Comparison of ENCODE assay signal across 8 cellular contexts in the genomic region with DNA sequence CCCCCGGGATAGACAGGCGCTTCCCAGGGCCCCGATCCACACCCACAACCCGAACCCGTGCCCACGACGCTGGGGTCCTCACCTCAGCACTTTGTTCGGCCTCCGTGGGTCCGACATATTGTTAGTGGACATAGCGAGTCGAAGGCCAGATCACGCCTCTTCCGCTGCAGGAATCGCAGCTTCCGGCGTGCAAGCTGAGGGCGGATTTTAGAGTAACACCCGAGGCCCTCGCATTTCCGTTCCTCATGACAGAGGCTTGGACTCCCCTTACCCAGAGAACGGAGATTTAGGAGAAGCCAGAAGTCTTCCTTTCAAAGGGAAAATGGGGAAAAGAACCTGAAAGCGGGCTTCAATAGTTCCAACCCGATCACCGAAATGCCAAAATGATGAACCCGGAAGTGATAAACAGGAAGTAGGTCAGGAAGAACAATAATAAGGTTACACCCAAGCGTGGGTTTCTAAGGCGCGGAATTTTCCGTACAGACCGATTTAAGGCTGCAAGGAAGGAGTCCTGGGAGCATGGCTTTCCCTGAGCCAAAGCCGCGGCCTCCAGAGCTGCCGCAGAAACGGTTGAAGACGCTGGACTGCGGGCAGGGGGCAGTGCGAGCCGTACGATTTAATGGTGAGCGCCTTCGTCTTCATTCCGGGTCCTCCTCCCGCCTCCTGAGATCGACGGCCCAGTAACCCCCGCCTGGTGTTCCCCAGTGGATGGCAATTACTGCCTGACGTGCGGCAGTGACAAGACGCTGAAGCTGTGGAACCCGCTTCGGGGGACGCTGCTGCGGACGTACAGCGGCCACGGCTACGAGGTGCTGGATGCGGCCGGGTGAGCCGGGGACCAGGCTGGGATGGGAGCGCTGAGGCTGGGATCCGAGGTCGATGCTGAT. TPM values are rescaled to one million over a fixed set of nuclear protein-coding genes. Genes with fewer than 3 reads are reported as not detected.
DNase-seq lines count a peak whose midpoint lies in the region; ATAC-seq, FAIRE-seq and TF ChIP-seq lines count a peak whose summit lies in the region.

No MANE protein-coding gene starts in this region.

- peaks cover 46% of the 10 kb centered on the region for H3K4me1 ChIP-seq in suprapubic skin

- no peaks in the 10 kb centered on the region for H3K9me3 ChIP-seq in MG63
- H3K9me3 ChIP-seq in suprapubic skin = no peaks in the 10 kb centered on the region

- H3K36me3 ChIP-seq in MG63 = peaks cover 58% of the 10 kb centered on the region
- H3K36me3 ChIP-seq in suprapubic skin = peaks cover 33% of the 10 kb centered on the region

- H3K4me3 ChIP-seq in MG63 = peak overlapping the region; percentile 93
- H3K4me3 ChIP-seq in suprapubic skin = peak overlapping the region; percentile 91

- DNase-seq in GM12892 (ENCODE audit: insufficient read length) = peak; percentile 68
- peak; percentile 83 for DNase-seq in MG63
- peak; percentile 85 for DNase-seq in SK-N-DZ (ENCODE audit: low spot score)
- DNase-seq in activated naive CD4-positive, alpha-beta T cell treated with anti-CD3 and anti-CD28 coated beads, Interleukin-2, amount 50 U/mL, for 16 hours = peak; percentile 74
- DNase-seq in globus pallidus (ENCODE audit: low spot score) = peak; percentile 86
- peak; percentile 49 for DNase-seq in non-pigmented ciliary epithelial cell (ENCODE audit: low read depth)
- peak; percentile 88 to 89 for DNase-seq in suprapubic skin (ENCODE audit: low spot score in 2 of 2)

- under 1% methylated on average over 38 of the region's 64 CpGs for WGBS in suprapubic skin

- no peaks in the 10 kb centered on the region for H3K27me3 ChIP-seq in MG63
- no peaks in the 10 kb centered on the region for H3K27me3 ChIP-seq in suprapubic skin

- TF ChIP-seq POLR2A in GM12892 (IDR thresholded peaks at IDR 0.05; ENCODE audit: low read depth, low read length) (peak; percentile 72; the same call in 1 of the 2 replicates), suprapubic skin (IDR thresholded peaks at IDR 0.05) (no peak)

- ATAC-seq in HG03108 (IDR thresholded peaks at IDR 0.05; ENCODE audit: unreplicated experiment) = no peak

- H3K27ac ChIP-seq in suprapubic skin = peak overlapping the region; percentile 96

- FAIRE-seq in GM12892 (lab: Jason Lieb, UNC) = peak; percentile 99

- no peak for TF ChIP-seq EP300 in suprapubic skin (IDR thresholded peaks at IDR 0.05)

- TF ChIP-seq CTCF in suprapubic skin (IDR thresholded peaks at IDR 0.05) = no peak

RNA-seq across cellular contexts. Expression of a gene that starts 2.9 kb away (rescaled TPM):
- polyA plus RNA-seq in GM12892 (2012; ENCODE audit: missing spikeins) = 7.8 TPM
- total RNA-seq in MG63 (2014; rRNA removed; shearing (Covaris generic); ENCODE audit: low replicate concordance) = 9.9 and 18.8 TPM in 2 replicates
- polyA plus RNA-seq in SK-N-DZ (2014; cell fraction: cytosol; rRNA removed) = 18.4 and 20.2 TPM in 2 replicates
- 17.9 and 23.9 TPM in 2 replicates for polyA plus RNA-seq in SK-N-DZ (2014; cell fraction: nucleus; rRNA removed)
- 10 to 100 TPM in 3 of 4 donors, 1 to 10 TPM in 1; 9.8 to 21.9 (median 17.2) TPM for total RNA-seq in suprapubic skin

RNA-seq across cellular contexts. Expression of a gene that starts 3.0 kb away (rescaled TPM):
- polyA plus RNA-seq in GM12892 (2012; ENCODE audit: missing spikeins) = 74.6 TPM
- 37.5 and 91.0 TPM in 2 replicates for total RNA-seq in MG63 (2014; rRNA removed; shearing (Covaris generic); ENCODE audit: low replicate concordance)
- 39.2 and 43.2 TPM in 2 replicates for polyA plus RNA-seq in SK-N-DZ (2014; cell fraction: cytosol; rRNA removed)
- 30.1 and 57.5 TPM in 2 replicates for polyA plus RNA-seq in SK-N-DZ (2014; cell fraction: nucleus; rRNA removed)
- 10 to 100 TPM; 42.6 to 94.1 (median 78.9) TPM for total RNA-seq in suprapubic skin

RNA-seq across cellular contexts. Expression of a gene that starts 12.2 kb away (rescaled TPM):
- 71.1 TPM for polyA plus RNA-seq in GM12892 (2012; ENCODE audit: missing spikeins)
- total RNA-seq in MG63 (2014; rRNA removed; shearing (Covaris generic); ENCODE audit: low replicate concordance) = 127 and 140 TPM in 2 replicates
- polyA plus RNA-seq in SK-N-DZ (2014; cell fraction: cytosol; rRNA removed) = 166 and 216 TPM in 2 replicates
- polyA plus RNA-seq in SK-N-DZ (2014; cell fraction: nucleus; rRNA removed) = 315 and 344 TPM in 2 replicates
- 100 to 1,000 TPM; 108 to 265 (median 136) TPM for total RNA-seq in suprapubic skin

RNA-seq across cellular contexts. Expression of a gene that starts 18.3 kb away (rescaled TPM):
- 0.95 TPM for polyA plus RNA-seq in GM12892 (2012; ENCODE audit: missing spikeins)
- not detected in 2 replicates for total RNA-seq in MG63 (2014; rRNA removed; shearing (Covaris generic); ENCODE audit: low replicate concordance)
- polyA plus RNA-seq in SK-N-DZ (2014; cell fraction: cytosol; rRNA removed) = not detected in 2 replicates
- polyA plus RNA-seq in SK-N-DZ (2014; cell fraction: nucleus; rRNA removed) = not detected in 2 replicates
- not detected for total RNA-seq in suprapubic skin

RNA-seq across cellular contexts. Expression of a gene that starts 26.9 kb away (rescaled TPM):
- 3.7 TPM for polyA plus RNA-seq in GM12892 (2012; ENCODE audit: missing spikeins)
- 31.3 and 46.1 TPM in 2 replicates for total RNA-seq in MG63 (2014; rRNA removed; shearing (Covaris generic); ENCODE audit: low replicate concordance)
- 17.4 and 17.8 TPM in 2 replicates for polyA plus RNA-seq in SK-N-DZ (2014; cell fraction: cytosol; rRNA removed)
- 15.1 and 15.9 TPM in 2 replicates for polyA plus RNA-seq in SK-N-DZ (2014; cell fraction: nucleus; rRNA removed)
- 10 to 100 TPM in 3 of 4 donors, 1 to 10 TPM in 1; 9.7 to 13.7 (median 12.3) TPM for total RNA-seq in suprapubic skin
